In genomic region chr20:62183426-62184142, GRCh38 we compare ENCODE assay signal across 8 cellular contexts. TPM values are rescaled to one million over a fixed set of nuclear protein-coding genes. Genes with fewer than 3 reads are reported as not detected.
DNase-seq lines count a peak whose midpoint lies in the region; ATAC-seq, FAIRE-seq and TF ChIP-seq lines count a peak whose summit lies in the region.

No MANE protein-coding gene starts in this region.

- no peak for TF ChIP-seq RAD21 in HepG2 (CRISPR knock-in tag; IDR thresholded peaks at IDR 0.05)

- no peaks in the 10 kb centered on the region; a peak in 1 of 5 replicates for H3K27me3 ChIP-seq in HepG2 (ENCODE audit: control insufficient read depth in 1 of 2, insufficient read depth in 2 of 2, low read length in 2 of 2)

- H3K4me3 Mint-ChIP-seq in activated naive CD4-positive, alpha-beta T cell treated with anti-CD3 and anti-CD28 coated beads, Interleukin-2, amount 10 ng/mL, durations not matched to agents 7 days and 5 days, result peak overlapping the region; percentile 92
- H3K4me3 Mint-ChIP-seq in type B pancreatic cell, result peak overlapping the region; percentile 94

- peak overlapping the region; percentile 97 for H3K4me3 ChIP-seq in astrocyte of the cerebellum (ENCODE audit: low read depth, low read length)
- peak overlapping the region; percentile 87 to 96 (median 90) for H3K4me3 ChIP-seq in HepG2 (replicated peaks in 1 of 3; ENCODE audit: insufficient read depth in 1 of 3, low read depth in 2 of 3, low read length in 3 of 3)

- peak overlapping the region; percentile 95 for H3K4me2 ChIP-seq in HepG2 (ENCODE audit: low read depth, low read length)

- POLR2A ChIA-PET in HepG2 (lab: Yijun Ruan, JAX), result interaction anchor here (1.3 kb wide), 1 partner anchor 192 kb away, joined by 3 read pairs; no protein-coding TSS in a partner anchor

- peaks cover 48% of the 10 kb centered on the region for H3K4me1 ChIP-seq in HepG2 (ENCODE audit: insufficient read depth, low read length)

- peaks cover 39% of the 10 kb centered on the region for H3K79me2 ChIP-seq in HepG2 (ENCODE audit: insufficient read depth, low read length)

- peaks cover 4% of the 10 kb centered on the region for H3K27me3 Mint-ChIP-seq in activated naive CD4-positive, alpha-beta T cell treated with anti-CD3 and anti-CD28 coated beads, Interleukin-2, amount 10 ng/mL, durations not matched to agents 7 days and 5 days
- no peaks in the 10 kb centered on the region for H3K27me3 Mint-ChIP-seq in type B pancreatic cell

- 0 out of 3 replicates have a peak, but pooled peaks have one; percentile 4 for ATAC-seq in HepG2
- ATAC-seq in HG02852 (IDR thresholded peaks at IDR 0.05; ENCODE audit: unreplicated experiment), result no peak

- peaks cover 39% of the 10 kb centered on the region for H3K4me1 Mint-ChIP-seq in activated naive CD4-positive, alpha-beta T cell treated with anti-CD3 and anti-CD28 coated beads, Interleukin-2, amount 10 ng/mL, durations not matched to agents 7 days and 5 days
- peaks cover 30% of the 10 kb centered on the region for H3K4me1 Mint-ChIP-seq in type B pancreatic cell (ENCODE audit: unreplicated experiment)

- peak overlapping the region; percentile 89 for H3K27ac Mint-ChIP-seq in activated naive CD4-positive, alpha-beta T cell treated with anti-CD3 and anti-CD28 coated beads, Interleukin-2, amount 10 ng/mL, durations not matched to agents 7 days and 5 days
- H3K27ac Mint-ChIP-seq in type B pancreatic cell, result peak overlapping the region; percentile 96

- TF ChIP-seq EP300 in HepG2 (IDR thresholded peaks at IDR 0.05; ENCODE audit: low read depth in 2 of 2, low read length in 2 of 2) (no peak), HepG2 (CRISPR knock-in tag; IDR thresholded peaks at IDR 0.05; ENCODE audit: borderline replicate concordance) (peak; percentile 16; the same call in 1 of the 2 replicates)

- no peak for DNase-seq in activated naive CD4-positive, alpha-beta T cell treated with anti-CD3 and anti-CD28 coated beads, Interleukin-2, amount 10 ng/mL, durations not matched to agents 7 days and 5 days
- no peak for DNase-seq in activated naive CD4-positive, alpha-beta T cell treated with anti-CD3 and anti-CD28 coated beads, Interleukin-2, amount 50 U/mL, for 16 hours
- DNase-seq in astrocyte of the cerebellum (ENCODE audit: low read depth) (no peak), HepG2 (ENCODE audit: low spot score) (no peak), type B pancreatic cell (ENCODE audit: extremely low spot score, unreplicated experiment) (no peak), nucleus accumbens (lab: John Stamatoyannopoulos, UW) (no peak), epidermal melanocyte (ENCODE audit: insufficient read length, low spot score) (no peak)

- FAIRE-seq in HepG2 (lab: Jason Lieb, UNC), result no peak

- no peak; a peak in 1 of 4 replicates for TF ChIP-seq POLR2A in HepG2 (IDR thresholded peaks at IDR 0.05; ENCODE audit: insufficient read depth in 1 of 2, low read depth in 2 of 2, low read length in 2 of 2)

- H3K9me3 ChIP-seq in HepG2 (ENCODE audit: low read length), result no peaks in the 10 kb centered on the region

- TF ChIP-seq CTCF in astrocyte of the cerebellum (IDR thresholded peaks at IDR 0.05; ENCODE audit: low read depth, low read length, missing control alignments) (no peak), HepG2 (CRISPR knock-in tag; IDR thresholded peaks at IDR 0.05) (no peak), type B pancreatic cell (conservative IDR thresholded peaks at IDR 0.05) (no peak)

- H3K27ac ChIP-seq in HepG2 (ENCODE audit: extremely low read length, insufficient read depth, low read length), result peak overlapping the region; percentile 90

- no peaks in the 10 kb centered on the region for H3K9me3 Mint-ChIP-seq in activated naive CD4-positive, alpha-beta T cell treated with anti-CD3 and anti-CD28 coated beads, Interleukin-2, amount 10 ng/mL, durations not matched to agents 7 days and 5 days
- H3K9me3 Mint-ChIP-seq in type B pancreatic cell, result no peaks in the 10 kb centered on the region

- H4K20me1 ChIP-seq in HepG2 (ENCODE audit: insufficient read depth, low read length), result no peaks in the 10 kb centered on the region

- no peak overlapping the region for H2AFZ ChIP-seq in HepG2 (ENCODE audit: low read length)

- CTCF ChIA-PET in activated naive CD4-positive, alpha-beta T cell treated with anti-CD3 and anti-CD28 coated beads, Interleukin-2, amount 10 ng/mL, durations not matched to agents 7 days and 5 days (lab: Charles Lee), result no interaction called here
- CTCF ChIA-PET in HepG2 (lab: Yijun Ruan, JAX; ENCODE audit: low intra/inter-chr PET ratio, low total read pairs), result no interaction called here

- peaks cover 8% of the 10 kb centered on the region for H3K36me3 Mint-ChIP-seq in activated naive CD4-positive, alpha-beta T cell treated with anti-CD3 and anti-CD28 coated beads, Interleukin-2, amount 10 ng/mL, durations not matched to agents 7 days and 5 days
- H3K36me3 Mint-ChIP-seq in type B pancreatic cell, result no peaks in the 10 kb centered on the region

- WGBS in HepG2 (ENCODE audit: low lambda C conversion rate), result 21% methylated on average over 25 of the region's 25 CpGs

- intact Hi-C loops in HepG2 (cut with micrococcal nuclease; ENCODE audit: unreplicated experiment), result no loop called here

- BruUV-seq in HepG2 (replicated peaks; lab: Mats Ljungman, UMichigan), result TSS peak; percentile 82

- H3K36me3 ChIP-seq in HepG2 (replicated peaks in 1 of 2; ENCODE audit: control insufficient read depth in 1 of 2, insufficient read depth in 2 of 2, low read length in 2 of 2), result peaks cover 8 to 9% of the 10 kb centered on the region in 2 experiments; a peak in 4 of 5 replicates

- H3K9ac ChIP-seq in HepG2 (ENCODE audit: insufficient read depth, low read depth, low read length), result peak overlapping the region; percentile 97

- in situ Hi-C loops in astrocyte of the cerebellum (cut with HindIII; ENCODE audit: low sequenced_read_pairs) (no loop called here), HepG2 (cut with HindIII; ENCODE audit: extremely low pct_ligation_motif_present, low pct_unique_long_range_greater_than_20kb) (no loop called here)

RNA-seq across cellular contexts. Expression of gene MTG2, which starts 0.8 kb away (rescaled TPM):
- total RNA-seq in HepG2 (2016; rRNA removed; fragmentation: Illumina TruSeq; extraction: Trizol), result 31.3 and 37.8 TPM in 2 replicates
- 14.9 and 15.3 TPM in 2 replicates for total RNA-seq in HepG2 (2016; cell fraction: cytosol; rRNA removed; fragmentation: Illumina TruSeq; extraction: Trizol; ENCODE audit: low read depth)
- total RNA-seq in HepG2 (2016; cell fraction: insoluble cytoplasmic fraction; rRNA removed; fragmentation: Illumina TruSeq; extraction: Trizol), result 30.0 and 35.2 TPM in 2 replicates
- total RNA-seq in HepG2 (2016; cell fraction: membrane; rRNA removed; fragmentation: Illumina TruSeq; extraction: Trizol), result 20.4 and 23.8 TPM in 2 replicates
- 23.8 and 28.4 TPM in 2 replicates for total RNA-seq in HepG2 (2016; cell fraction: nucleus; rRNA removed; fragmentation: Illumina TruSeq; extraction: Trizol)
- polyA plus RNA-seq in HepG2 (2011; rRNA removed), result 20.4 and 22.5 TPM in 2 replicates
- 19.5 and 23.4 TPM in 2 replicates for polyA plus RNA-seq in HepG2 (2011; cell fraction: cytosol; rRNA removed)
- polyA plus RNA-seq in HepG2 (2011; cell fraction: nucleus; rRNA removed), result 31.1 and 31.2 TPM in 2 replicates
- polyA plus RNA-seq in HepG2 (2012), result 21.4 and 26.9 TPM in 2 replicates
- 13.5 and 13.6 TPM in 2 replicates for polyA plus RNA-seq in HepG2 (2016; cell fraction: cytosol; fragmentation: Illumina TruSeq; extraction: Trizol; ENCODE audit: low read depth)
- polyA plus RNA-seq in HepG2 (2016; cell fraction: insoluble cytoplasmic fraction; fragmentation: Illumina TruSeq; extraction: Trizol; ENCODE audit: low read depth), result 33.7 and 36.3 TPM in 2 replicates
- 18.0 and 19.8 TPM in 2 replicates for polyA plus RNA-seq in HepG2 (2016; cell fraction: membrane; fragmentation: Illumina TruSeq; extraction: Trizol; ENCODE audit: low read depth)
- polyA plus RNA-seq in HepG2 (2016; cell fraction: nucleus; fragmentation: Illumina TruSeq; extraction: Trizol; ENCODE audit: insufficient read depth, low read depth), result 87.6 and 92.7 TPM in 2 replicates
- polyA minus RNA-seq in HepG2 (2011; rRNA and poly(A)+ RNA removed; ENCODE audit: low replicate concordance), result 27.2 and 36.2 TPM in 2 replicates
- polyA minus RNA-seq in HepG2 (2011; cell fraction: cytosol; rRNA and poly(A)+ RNA removed), result 13.0 and 15.4 TPM in 2 replicates
- polyA minus RNA-seq in HepG2 (2011; cell fraction: nucleus; rRNA and poly(A)+ RNA removed), result 16.7 and 20.9 TPM in 2 replicates
- total RNA-seq in type B pancreatic cell (ENCODE audit: low replicate concordance), result 35.6 and 37.4 TPM in 2 replicates

RNA-seq across cellular contexts. Expression of gene HRH3, which starts 36.5 kb away (rescaled TPM):
- total RNA-seq in HepG2 (2016; rRNA removed; fragmentation: Illumina TruSeq; extraction: Trizol) (0.10 and 0.18 TPM in 2 replicates), type B pancreatic cell (ENCODE audit: low replicate concordance) (0.24 and 0.53 TPM in 2 replicates)
- 0.10 TPM in 1 of 2 replicates, not detected in the other for total RNA-seq in HepG2 (2016; cell fraction: cytosol; rRNA removed; fragmentation: Illumina TruSeq; extraction: Trizol; ENCODE audit: low read depth)
- total RNA-seq in HepG2 (2016; cell fraction: insoluble cytoplasmic fraction; rRNA removed; fragmentation: Illumina TruSeq; extraction: Trizol), result 0.06 TPM in 1 of 2 replicates, not detected in the other
- total RNA-seq in HepG2 (2016; cell fraction: membrane; rRNA removed; fragmentation: Illumina TruSeq; extraction: Trizol), result 0.12 and 0.14 TPM in 2 replicates
- total RNA-seq in HepG2 (2016; cell fraction: nucleus; rRNA removed; fragmentation: Illumina TruSeq; extraction: Trizol), result not detected in 2 replicates
- not detected in 2 replicates for polyA plus RNA-seq in HepG2 (2011; rRNA removed)
- polyA plus RNA-seq in HepG2 (2011; cell fraction: cytosol; rRNA removed), result not detected in 2 replicates
- polyA plus RNA-seq in HepG2 (2011; cell fraction: nucleus; rRNA removed), result not detected in 2 replicates
- polyA plus RNA-seq in HepG2 (2012), result 0.08 TPM in 1 of 2 replicates, not detected in the other
- 0.08 TPM in 1 of 2 replicates, not detected in the other for polyA plus RNA-seq in HepG2 (2016; cell fraction: cytosol; fragmentation: Illumina TruSeq; extraction: Trizol; ENCODE audit: low read depth)
- polyA plus RNA-seq in HepG2 (2016; cell fraction: insoluble cytoplasmic fraction; fragmentation: Illumina TruSeq; extraction: Trizol; ENCODE audit: low read depth), result 0.34 TPM in 1 of 2 replicates, not detected in the other
- polyA plus RNA-seq in HepG2 (2016; cell fraction: membrane; fragmentation: Illumina TruSeq; extraction: Trizol; ENCODE audit: low read depth), result 0.17 TPM in 2 replicates
- not detected in 2 replicates for polyA plus RNA-seq in HepG2 (2016; cell fraction: nucleus; fragmentation: Illumina TruSeq; extraction: Trizol; ENCODE audit: insufficient read depth, low read depth)
- not detected in 2 replicates for polyA minus RNA-seq in HepG2 (2011; rRNA and poly(A)+ RNA removed; ENCODE audit: low replicate concordance)
- polyA minus RNA-seq in HepG2 (2011; cell fraction: cytosol; rRNA and poly(A)+ RNA removed), result not detected in 2 replicates
- not detected in 2 replicates for polyA minus RNA-seq in HepG2 (2011; cell fraction: nucleus; rRNA and poly(A)+ RNA removed)

RNA-seq across cellular contexts. Expression of gene SS18L1, which starts 40.0 kb away (rescaled TPM):
- 15.3 and 17.8 TPM in 2 replicates for total RNA-seq in HepG2 (2016; rRNA removed; fragmentation: Illumina TruSeq; extraction: Trizol)
- 8.6 and 10.0 TPM in 2 replicates for total RNA-seq in HepG2 (2016; cell fraction: cytosol; rRNA removed; fragmentation: Illumina TruSeq; extraction: Trizol; ENCODE audit: low read depth)
- 14.3 and 17.3 TPM in 2 replicates for total RNA-seq in HepG2 (2016; cell fraction: insoluble cytoplasmic fraction; rRNA removed; fragmentation: Illumina TruSeq; extraction: Trizol)
- 13.2 and 13.6 TPM in 2 replicates for total RNA-seq in HepG2 (2016; cell fraction: membrane; rRNA removed; fragmentation: Illumina TruSeq; extraction: Trizol)
- 21.3 and 26.0 TPM in 2 replicates for total RNA-seq in HepG2 (2016; cell fraction: nucleus; rRNA removed; fragmentation: Illumina TruSeq; extraction: Trizol)
- 27.6 and 32.0 TPM in 2 replicates for polyA plus RNA-seq in HepG2 (2011; rRNA removed)
- 13.9 and 24.3 TPM in 2 replicates for polyA plus RNA-seq in HepG2 (2011; cell fraction: cytosol; rRNA removed)
- 94.6 and 141 TPM in 2 replicates for polyA plus RNA-seq in HepG2 (2011; cell fraction: nucleus; rRNA removed)
- polyA plus RNA-seq in HepG2 (2012), result 16.9 and 17.6 TPM in 2 replicates
- polyA plus RNA-seq in HepG2 (2016; cell fraction: cytosol; fragmentation: Illumina TruSeq; extraction: Trizol; ENCODE audit: low read depth), result 2.6 and 2.8 TPM in 2 replicates
- polyA plus RNA-seq in HepG2 (2016; cell fraction: insoluble cytoplasmic fraction; fragmentation: Illumina TruSeq; extraction: Trizol; ENCODE audit: low read depth), result 12.8 and 13.4 TPM in 2 replicates
- polyA plus RNA-seq in HepG2 (2016; cell fraction: membrane; fragmentation: Illumina TruSeq; extraction: Trizol; ENCODE audit: low read depth), result 5.4 and 6.3 TPM in 2 replicates
- polyA plus RNA-seq in HepG2 (2016; cell fraction: nucleus; fragmentation: Illumina TruSeq; extraction: Trizol; ENCODE audit: insufficient read depth, low read depth), result 60.6 and 69.1 TPM in 2 replicates
- 32.8 and 53.5 TPM in 2 replicates for polyA minus RNA-seq in HepG2 (2011; rRNA and poly(A)+ RNA removed; ENCODE audit: low replicate concordance)
- polyA minus RNA-seq in HepG2 (2011; cell fraction: cytosol; rRNA and poly(A)+ RNA removed), result 14.5 and 16.4 TPM in 2 replicates
- 30.1 and 33.4 TPM in 2 replicates for polyA minus RNA-seq in HepG2 (2011; cell fraction: nucleus; rRNA and poly(A)+ RNA removed)
- total RNA-seq in type B pancreatic cell (ENCODE audit: low replicate concordance), result 20.5 and 25.5 TPM in 2 replicates

RNA-seq across cellular contexts. Expression of gene PSMA7, which starts 40.4 kb away (rescaled TPM):
- total RNA-seq in HepG2 (2016; rRNA removed; fragmentation: Illumina TruSeq; extraction: Trizol) (531 and 639 TPM in 2 replicates), type B pancreatic cell (ENCODE audit: low replicate concordance) (207 and 236 TPM in 2 replicates)
- 280 and 300 TPM in 2 replicates for total RNA-seq in HepG2 (2016; cell fraction: cytosol; rRNA removed; fragmentation: Illumina TruSeq; extraction: Trizol; ENCODE audit: low read depth)
- total RNA-seq in HepG2 (2016; cell fraction: insoluble cytoplasmic fraction; rRNA removed; fragmentation: Illumina TruSeq; extraction: Trizol), result 555 and 661 TPM in 2 replicates
- total RNA-seq in HepG2 (2016; cell fraction: membrane; rRNA removed; fragmentation: Illumina TruSeq; extraction: Trizol), result 259 and 300 TPM in 2 replicates
- 259 and 270 TPM in 2 replicates for total RNA-seq in HepG2 (2016; cell fraction: nucleus; rRNA removed; fragmentation: Illumina TruSeq; extraction: Trizol)
- polyA plus RNA-seq in HepG2 (2011; rRNA removed), result 571 and 631 TPM in 2 replicates
- polyA plus RNA-seq in HepG2 (2011; cell fraction: cytosol; rRNA removed), result 539 and 602 TPM in 2 replicates
- polyA plus RNA-seq in HepG2 (2011; cell fraction: nucleus; rRNA removed), result 375 and 401 TPM in 2 replicates
- polyA plus RNA-seq in HepG2 (2012), result 283 and 330 TPM in 2 replicates
- polyA plus RNA-seq in HepG2 (2016; cell fraction: cytosol; fragmentation: Illumina TruSeq; extraction: Trizol; ENCODE audit: low read depth), result 290 and 328 TPM in 2 replicates
- polyA plus RNA-seq in HepG2 (2016; cell fraction: insoluble cytoplasmic fraction; fragmentation: Illumina TruSeq; extraction: Trizol; ENCODE audit: low read depth), result 656 and 720 TPM in 2 replicates
- polyA plus RNA-seq in HepG2 (2016; cell fraction: membrane; fragmentation: Illumina TruSeq; extraction: Trizol; ENCODE audit: low read depth), result 233 and 270 TPM in 2 replicates
- 418 and 431 TPM in 2 replicates for polyA plus RNA-seq in HepG2 (2016; cell fraction: nucleus; fragmentation: Illumina TruSeq; extraction: Trizol; ENCODE audit: insufficient read depth, low read depth)
- polyA minus RNA-seq in HepG2 (2011; rRNA and poly(A)+ RNA removed; ENCODE audit: low replicate concordance), result 380 and 541 TPM in 2 replicates
- polyA minus RNA-seq in HepG2 (2011; cell fraction: cytosol; rRNA and poly(A)+ RNA removed), result 93.0 and 111 TPM in 2 replicates
- 111 and 120 TPM in 2 replicates for polyA minus RNA-seq in HepG2 (2011; cell fraction: nucleus; rRNA and poly(A)+ RNA removed)

RNA-seq across cellular contexts. Expression of gene OSBPL2, which starts 54.7 kb away (rescaled TPM):
- total RNA-seq in HepG2 (2016; rRNA removed; fragmentation: Illumina TruSeq; extraction: Trizol), result 37.4 and 41.5 TPM in 2 replicates
- total RNA-seq in HepG2 (2016; cell fraction: cytosol; rRNA removed; fragmentation: Illumina TruSeq; extraction: Trizol; ENCODE audit: low read depth), result 19.3 and 19.7 TPM in 2 replicates
- total RNA-seq in HepG2 (2016; cell fraction: insoluble cytoplasmic fraction; rRNA removed; fragmentation: Illumina TruSeq; extraction: Trizol), result 37.3 and 39.8 TPM in 2 replicates
- 18.5 and 19.9 TPM in 2 replicates for total RNA-seq in HepG2 (2016; cell fraction: membrane; rRNA removed; fragmentation: Illumina TruSeq; extraction: Trizol)
- total RNA-seq in HepG2 (2016; cell fraction: nucleus; rRNA removed; fragmentation: Illumina TruSeq; extraction: Trizol), result 31.6 and 31.7 TPM in 2 replicates
- 18.5 and 20.5 TPM in 2 replicates for polyA plus RNA-seq in HepG2 (2011; rRNA removed)
- 11.8 and 12.2 TPM in 2 replicates for polyA plus RNA-seq in HepG2 (2011; cell fraction: cytosol; rRNA removed)
- 64.3 and 72.2 TPM in 2 replicates for polyA plus RNA-seq in HepG2 (2011; cell fraction: nucleus; rRNA removed)
- 29.8 and 30.8 TPM in 2 replicates for polyA plus RNA-seq in HepG2 (2012)
- 3.5 and 4.8 TPM in 2 replicates for polyA plus RNA-seq in HepG2 (2016; cell fraction: cytosol; fragmentation: Illumina TruSeq; extraction: Trizol; ENCODE audit: low read depth)
- 31.7 and 35.2 TPM in 2 replicates for polyA plus RNA-seq in HepG2 (2016; cell fraction: insoluble cytoplasmic fraction; fragmentation: Illumina TruSeq; extraction: Trizol; ENCODE audit: low read depth)
- 9.5 and 9.7 TPM in 2 replicates for polyA plus RNA-seq in HepG2 (2016; cell fraction: membrane; fragmentation: Illumina TruSeq; extraction: Trizol; ENCODE audit: low read depth)
- 69.1 and 71.6 TPM in 2 replicates for polyA plus RNA-seq in HepG2 (2016; cell fraction: nucleus; fragmentation: Illumina TruSeq; extraction: Trizol; ENCODE audit: insufficient read depth, low read depth)
- polyA minus RNA-seq in HepG2 (2011; rRNA and poly(A)+ RNA removed; ENCODE audit: low replicate concordance), result 28.3 and 39.1 TPM in 2 replicates
- 11.3 and 14.2 TPM in 2 replicates for polyA minus RNA-seq in HepG2 (2011; cell fraction: cytosol; rRNA and poly(A)+ RNA removed)
- 62.2 and 69.3 TPM in 2 replicates for polyA minus RNA-seq in HepG2 (2011; cell fraction: nucleus; rRNA and poly(A)+ RNA removed)
- 43.7 and 60.5 TPM in 2 replicates for total RNA-seq in type B pancreatic cell (ENCODE audit: low replicate concordance)
